Comparison of ENCODE assay signal across 24 cellular contexts in the genomic region with DNA sequence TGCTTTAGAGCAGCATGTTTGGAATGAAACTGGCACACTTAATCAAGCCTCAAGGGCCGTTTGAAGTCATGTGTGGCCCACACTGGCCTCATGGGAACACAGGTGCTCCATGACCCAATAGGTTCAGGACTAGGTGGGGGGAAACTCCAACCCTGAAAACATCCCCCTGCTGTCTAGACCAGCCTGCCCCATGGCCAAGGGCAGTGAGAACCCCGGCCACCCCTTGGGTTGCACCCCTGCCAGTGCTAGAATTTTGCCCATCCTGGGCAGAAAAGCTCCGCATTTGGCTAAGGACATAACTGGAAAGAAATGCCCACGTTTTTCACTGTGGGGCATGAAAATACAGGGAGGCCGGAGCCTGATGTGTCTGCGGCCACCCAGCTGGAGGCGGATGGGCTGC. TPM values are rescaled to one million over a fixed set of nuclear protein-coding genes. Genes with fewer than 3 reads are reported as not detected.
DNase-seq lines count a peak whose midpoint lies in the region; ATAC-seq, FAIRE-seq and TF ChIP-seq lines count a peak whose summit lies in the region.
"Had no signal": no experiment of that assay in that cellular context is flagged by ENCODE, and none has a peak within 500 bp of the region (broad histone marks: within the 10 kb centered on the region; RNA-seq: fewer than 3 reads in every experiment).

No MANE protein-coding gene starts in this region.

- 0 out of 5 replicates have a peak, but pooled peaks cover 0 to 3% of the 10 kb centered on the region in 2 experiments for H3K36me3 ChIP-seq in HepG2 (replicated peaks in 1 of 2; ENCODE audit: control insufficient read depth in 1 of 2, insufficient read depth in 2 of 2, low read length in 2 of 2)
- H3K36me3 ChIP-seq: colonic mucosa had no signal

- no peaks in the 10 kb centered on the region for H3K4me1 Mint-ChIP-seq in stimulated activated naive CD8-positive, alpha-beta T cell treated with anti-CD3 and anti-CD28 coated beads, Interleukin-15, amount 100 ng/mL, for 72 hours
- peaks cover 5% of the 10 kb centered on the region for H3K4me1 Mint-ChIP-seq in T-helper 17 cell
- H3K4me1 Mint-ChIP-seq in Calu3 (ENCODE audit: low read depth, unreplicated experiment) = no peaks in the 10 kb centered on the region

- BruUV-seq in HepG2 (replicated peaks; lab: Mats Ljungman, UMichigan) (no TSS peak), Calu3 (replicated peaks; lab: Mats Ljungman, UMichigan) (no TSS peak)

- intact Hi-C loops in HepG2 (cut with micrococcal nuclease; ENCODE audit: unreplicated experiment) (no loop called here), Calu3 (cut with micrococcal nuclease; ENCODE audit: unreplicated experiment) (loop anchor here (10.0 kb wide), 2 partner anchors 619 to 919 kb away; no protein-coding TSS in a partner anchor)

- no peak for TF ChIP-seq RAD21 in HepG2 (CRISPR knock-in tag; IDR thresholded peaks at IDR 0.05)

- no peak for FAIRE-seq in HepG2 (lab: Jason Lieb, UNC)
- FAIRE-seq: urothelium cell line had no signal

- H3K4me3 ChIP-seq in HepG2 (replicated peaks in 1 of 3; ENCODE audit: insufficient read depth in 1 of 3, low read depth in 2 of 3, low read length in 3 of 3) = no peak overlapping the region
- H3K4me3 ChIP-seq: body of pancreas, colonic mucosa, SK-N-MC had no signal

- TF ChIP-seq POLR2A in HepG2 (IDR thresholded peaks at IDR 0.05; ENCODE audit: insufficient read depth in 1 of 2, low read depth in 2 of 2, low read length in 2 of 2) = 0 out of 4 replicates have a peak, but pooled peaks of 1 of the 2 experiments have one; percentile 7

- 87% methylated on average over 5 of the region's 7 CpGs for WGBS in HepG2 (ENCODE audit: low lambda C conversion rate)

- TF ChIP-seq CTCF in HepG2 (CRISPR knock-in tag; IDR thresholded peaks at IDR 0.05) (no peak), Calu3 (IDR thresholded peaks at IDR 0.05; ENCODE audit: unreplicated experiment) (no peak)

- POLR2A ChIA-PET in HepG2 (lab: Yijun Ruan, JAX) = no interaction called here

- no peak overlapping the region for H3K4me3 Mint-ChIP-seq in stimulated activated naive CD8-positive, alpha-beta T cell treated with anti-CD3 and anti-CD28 coated beads, Interleukin-15, amount 100 ng/mL, for 72 hours
- H3K4me3 Mint-ChIP-seq in T-helper 17 cell = no peak overlapping the region
- no peak overlapping the region for H3K4me3 Mint-ChIP-seq in Calu3 (ENCODE audit: low read depth, unreplicated experiment)
- H3K4me3 Mint-ChIP-seq: activated CD8-positive, alpha-beta T cell treated with anti-CD3 and anti-CD28 coated beads, Interleukin-2, amount 10 ng/mL, durations not matched to agents 7 days and 5 days; activated naive CD8-positive, alpha-beta T cell treated with anti-CD3 and anti-CD28 coated beads, Interleukin-2, amount 50 U/mL, for 24 hours; naive thymus-derived CD4-positive, alpha-beta T cell had no signal

- peaks cover 3% of the 10 kb centered on the region for H3K36me3 Mint-ChIP-seq in T-helper 17 cell (ENCODE audit: low read depth)
- peaks cover 18% of the 10 kb centered on the region for H3K36me3 Mint-ChIP-seq in Calu3 (ENCODE audit: insufficient read depth, unreplicated experiment)

- no peaks in the 10 kb centered on the region for H3K4me1 ChIP-seq in HepG2 (ENCODE audit: insufficient read depth, low read length)
- H3K4me1 ChIP-seq: body of pancreas, colonic mucosa had no signal

- H3K9me3 Mint-ChIP-seq in stimulated activated naive CD8-positive, alpha-beta T cell treated with anti-CD3 and anti-CD28 coated beads, Interleukin-15, amount 100 ng/mL, for 72 hours = no peaks in the 10 kb centered on the region
- H3K9me3 Mint-ChIP-seq in Calu3 (ENCODE audit: low read depth, unreplicated experiment) = no peaks in the 10 kb centered on the region
- H3K9me3 Mint-ChIP-seq: activated naive CD8-positive, alpha-beta T cell treated with anti-CD3 and anti-CD28 coated beads, Interleukin-2, amount 50 U/mL, for 24 hours; naive thymus-derived CD4-positive, alpha-beta T cell had no signal

- peaks cover 18% of the 10 kb centered on the region for H3K27me3 Mint-ChIP-seq in stimulated activated naive CD8-positive, alpha-beta T cell treated with anti-CD3 and anti-CD28 coated beads, Interleukin-15, amount 100 ng/mL, for 72 hours
- H3K27me3 Mint-ChIP-seq in T-helper 17 cell (peaks cover 1% of the 10 kb centered on the region), Calu3 (ENCODE audit: unreplicated experiment) (peaks cover 20% of the 10 kb centered on the region)

- in situ Hi-C loops in HepG2 (cut with HindIII; ENCODE audit: extremely low pct_ligation_motif_present, low pct_unique_long_range_greater_than_20kb) = no loop called here

- H4K20me1 ChIP-seq in HepG2 (ENCODE audit: insufficient read depth, low read length) = no peaks in the 10 kb centered on the region

- no peak for TF ChIP-seq EP300 in HepG2 (IDR thresholded peaks at IDR 0.05; ENCODE audit: low read depth in 2 of 2, low read length in 2 of 2)
- no peak for TF ChIP-seq EP300 in HepG2 (CRISPR knock-in tag; IDR thresholded peaks at IDR 0.05; ENCODE audit: borderline replicate concordance)

- H2AFZ ChIP-seq in HepG2 (ENCODE audit: low read length) = no peak overlapping the region

- no peak for DNase-seq in stimulated activated naive CD8-positive, alpha-beta T cell treated with anti-CD3 and anti-CD28 coated beads, Interleukin-15, amount 100 ng/mL, for 72 hours
- DNase-seq in stimulated activated naive CD8-positive, alpha-beta T cell treated with anti-CD3 and anti-CD28 coated beads, Interleukin-15, Interleukin-2, amounts not matched to agents 100 U/mL and 50 U/mL, for 24 hours = no peak
- DNase-seq in T-helper 17 cell = no peak
- DNase-seq in HepG2 (ENCODE audit: low spot score) = no peak
- DNase-seq in Calu3 = no peak
- no peak for DNase-seq in NCI-H774 (lab: John Stamatoyannopoulos, UW)
- DNase-seq in AG08395 (ENCODE audit: low spot score) = no peak
- DNase-seq in NCI-H187 (lab: John Stamatoyannopoulos, UW) = no peak
- DNase-seq: activated CD4-positive, CD25-positive, alpha-beta regulatory T cell treated with anti-CD3 and anti-CD28 coated beads, Interleukin-2, amount 50 U/mL, for 72 hours; activated CD8-positive, alpha-beta T cell treated with anti-CD3 and anti-CD28 coated beads, Interleukin-2, amount 10 ng/mL, durations not matched to agents 7 days and 5 days; activated gamma-delta T cell; activated naive CD8-positive, alpha-beta T cell treated with anti-CD3 and anti-CD28 coated beads, Interleukin-2, amount 50 U/mL, for 24 hours; colonic mucosa; glutamatergic neuron; naive thymus-derived CD4-positive, alpha-beta T cell; NCI-H187 treated with DMSO at 0.1 percent for 48 hours; NCI-H226; occipital lobe had no signal

- H3K27ac Mint-ChIP-seq in stimulated activated naive CD8-positive, alpha-beta T cell treated with anti-CD3 and anti-CD28 coated beads, Interleukin-15, amount 100 ng/mL, for 72 hours = no peak overlapping the region
- H3K27ac Mint-ChIP-seq in T-helper 17 cell (no peak overlapping the region), Calu3 (ENCODE audit: unreplicated experiment) (no peak overlapping the region)
- H3K27ac Mint-ChIP-seq: activated CD8-positive, alpha-beta T cell treated with anti-CD3 and anti-CD28 coated beads, Interleukin-2, amount 10 ng/mL, durations not matched to agents 7 days and 5 days; activated naive CD8-positive, alpha-beta T cell treated with anti-CD3 and anti-CD28 coated beads, Interleukin-2, amount 50 U/mL, for 24 hours had no signal

- H3K27ac ChIP-seq in HepG2 (ENCODE audit: extremely low read length, insufficient read depth, low read length) = no peak overlapping the region
- H3K27ac ChIP-seq: body of pancreas, colonic mucosa, KMS-11, SK-N-MC had no signal

- no peaks in the 10 kb centered on the region for H3K27me3 ChIP-seq in HepG2 (ENCODE audit: control insufficient read depth in 1 of 2, insufficient read depth in 2 of 2, low read length in 2 of 2)
- H3K27me3 ChIP-seq: body of pancreas, colonic mucosa had no signal

- H3K9me3 ChIP-seq in T-helper 17 cell (ENCODE audit: control insufficient read depth, low read length, poor library complexity, severe bottlenecking) (no peaks in the 10 kb centered on the region), HepG2 (ENCODE audit: low read length) (no peaks in the 10 kb centered on the region)
- H3K9me3 ChIP-seq: body of pancreas, colonic mucosa had no signal

- H3K9ac ChIP-seq in HepG2 (ENCODE audit: insufficient read depth, low read depth, low read length) = no peak overlapping the region
- H3K9ac ChIP-seq: KMS-11 had no signal

- no peaks in the 10 kb centered on the region for H3K79me2 ChIP-seq in HepG2 (ENCODE audit: insufficient read depth, low read length)

- no peak overlapping the region for H3K4me2 ChIP-seq in HepG2 (ENCODE audit: low read depth, low read length)
- H3K4me2 ChIP-seq: KMS-11 had no signal

- peak; percentile 55 for ATAC-seq in stimulated activated naive CD8-positive, alpha-beta T cell treated with anti-CD3 and anti-CD28 coated beads, Interleukin-15, amount 100 ng/mL, for 72 hours
- no peak for ATAC-seq in stimulated activated naive CD8-positive, alpha-beta T cell treated with anti-CD3 and anti-CD28 coated beads, Interleukin-15, Interleukin-2, amounts not matched to agents 100 U/mL and 50 U/mL, for 24 hours
- ATAC-seq in T-helper 17 cell (peak; percentile 19), HepG2 (peak; percentile 44)
- ATAC-seq: activated CD8-positive, alpha-beta T cell treated with anti-CD3 and anti-CD28 coated beads, Interleukin-2, amount 10 ng/mL, durations not matched to agents 7 days and 5 days; activated naive CD8-positive, alpha-beta T cell treated with anti-CD3 and anti-CD28 coated beads, Interleukin-2, amount 50 U/mL, for 24 hours had no signal

- CTCF ChIA-PET in HepG2 (lab: Yijun Ruan, JAX; ENCODE audit: low intra/inter-chr PET ratio, low total read pairs) = no interaction called here
- CTCF ChIA-PET in Calu3 (lab: Charles Lee) = no interaction called here

RNA-seq across cellular contexts. Expression of gene PTGER3, which starts 6.1 kb away (rescaled TPM):
- total RNA-seq in T-helper 17 cell = under 1 TPM; 0.10 to 0.86 TPM
- total RNA-seq in HepG2 (2016; rRNA removed; fragmentation: Illumina TruSeq; extraction: Trizol) = not detected in 2 replicates
- not detected in 2 replicates for total RNA-seq in HepG2 (2016; cell fraction: cytosol; rRNA removed; fragmentation: Illumina TruSeq; extraction: Trizol; ENCODE audit: low read depth)
- 0.04 TPM in 1 of 2 replicates, not detected in the other for total RNA-seq in HepG2 (2016; cell fraction: insoluble cytoplasmic fraction; rRNA removed; fragmentation: Illumina TruSeq; extraction: Trizol)
- total RNA-seq in HepG2 (2016; cell fraction: membrane; rRNA removed; fragmentation: Illumina TruSeq; extraction: Trizol) = not detected in 2 replicates
- not detected in 2 replicates for total RNA-seq in HepG2 (2016; cell fraction: nucleus; rRNA removed; fragmentation: Illumina TruSeq; extraction: Trizol)
- polyA plus RNA-seq in HepG2 (2011; rRNA removed) = 0.01 TPM in 1 of 2 replicates, not detected in the other
- not detected in 2 replicates for polyA plus RNA-seq in HepG2 (2011; cell fraction: cytosol; rRNA removed)
- polyA plus RNA-seq in HepG2 (2011; cell fraction: nucleus; rRNA removed) = not detected in 2 replicates
- polyA plus RNA-seq in HepG2 (2012) = not detected in 2 replicates
- not detected in 2 replicates for polyA plus RNA-seq in HepG2 (2016; cell fraction: cytosol; fragmentation: Illumina TruSeq; extraction: Trizol; ENCODE audit: low read depth)
- not detected in 2 replicates for polyA plus RNA-seq in HepG2 (2016; cell fraction: insoluble cytoplasmic fraction; fragmentation: Illumina TruSeq; extraction: Trizol; ENCODE audit: low read depth)
- polyA plus RNA-seq in HepG2 (2016; cell fraction: membrane; fragmentation: Illumina TruSeq; extraction: Trizol; ENCODE audit: low read depth) = not detected in 2 replicates
- polyA plus RNA-seq in HepG2 (2016; cell fraction: nucleus; fragmentation: Illumina TruSeq; extraction: Trizol; ENCODE audit: insufficient read depth, low read depth) = not detected in 2 replicates
- polyA minus RNA-seq in HepG2 (2011; rRNA and poly(A)+ RNA removed; ENCODE audit: low replicate concordance) = not detected in 2 replicates
- not detected in 2 replicates for polyA minus RNA-seq in HepG2 (2011; cell fraction: cytosol; rRNA and poly(A)+ RNA removed)
- 0.26 TPM in 1 of 2 replicates, not detected in the other for polyA minus RNA-seq in HepG2 (2011; cell fraction: nucleus; rRNA and poly(A)+ RNA removed)
- 0.09 and 0.10 TPM in 2 replicates for total RNA-seq in Calu3 (2022)
- total RNA-seq: HT1080 had no signal
- polyA plus RNA-seq: AG04450 had no signal

RNA-seq across cellular contexts. Expression of gene ZRANB2, which starts 27.1 kb away (rescaled TPM):
- total RNA-seq in T-helper 17 cell (10 to 100 TPM; 88.5 to 95.2 TPM), HepG2 (2016; rRNA removed; fragmentation: Illumina TruSeq; extraction: Trizol) (42.8 and 43.0 TPM in 2 replicates), Calu3 (2022) (78.4 and 78.7 TPM in 2 replicates)
- 3.3 and 4.7 TPM in 2 replicates for total RNA-seq in HepG2 (2016; cell fraction: cytosol; rRNA removed; fragmentation: Illumina TruSeq; extraction: Trizol; ENCODE audit: low read depth)
- total RNA-seq in HepG2 (2016; cell fraction: insoluble cytoplasmic fraction; rRNA removed; fragmentation: Illumina TruSeq; extraction: Trizol) = 40.1 and 44.2 TPM in 2 replicates
- total RNA-seq in HepG2 (2016; cell fraction: membrane; rRNA removed; fragmentation: Illumina TruSeq; extraction: Trizol) = 7.4 and 9.4 TPM in 2 replicates
- 99.8 and 126 TPM in 2 replicates for total RNA-seq in HepG2 (2016; cell fraction: nucleus; rRNA removed; fragmentation: Illumina TruSeq; extraction: Trizol)
- polyA plus RNA-seq in HepG2 (2011; rRNA removed) = 41.0 and 45.4 TPM in 2 replicates
- 7.0 and 10.1 TPM in 2 replicates for polyA plus RNA-seq in HepG2 (2011; cell fraction: cytosol; rRNA removed)
- polyA plus RNA-seq in HepG2 (2011; cell fraction: nucleus; rRNA removed) = 84.0 and 107 TPM in 2 replicates
- polyA plus RNA-seq in HepG2 (2012) = 42.2 and 49.3 TPM in 2 replicates
- polyA plus RNA-seq in HepG2 (2016; cell fraction: cytosol; fragmentation: Illumina TruSeq; extraction: Trizol; ENCODE audit: low read depth) = 2.9 and 3.2 TPM in 2 replicates
- 60.2 and 66.7 TPM in 2 replicates for polyA plus RNA-seq in HepG2 (2016; cell fraction: insoluble cytoplasmic fraction; fragmentation: Illumina TruSeq; extraction: Trizol; ENCODE audit: low read depth)
- polyA plus RNA-seq in HepG2 (2016; cell fraction: membrane; fragmentation: Illumina TruSeq; extraction: Trizol; ENCODE audit: low read depth) = 5.2 and 5.3 TPM in 2 replicates
- polyA plus RNA-seq in HepG2 (2016; cell fraction: nucleus; fragmentation: Illumina TruSeq; extraction: Trizol; ENCODE audit: insufficient read depth, low read depth) = 194 and 204 TPM in 2 replicates
- 7.3 and 26.9 TPM in 2 replicates for polyA minus RNA-seq in HepG2 (2011; rRNA and poly(A)+ RNA removed; ENCODE audit: low replicate concordance)
- 6.8 and 11.9 TPM in 2 replicates for polyA minus RNA-seq in HepG2 (2011; cell fraction: cytosol; rRNA and poly(A)+ RNA removed)
- 134 and 164 TPM in 2 replicates for polyA minus RNA-seq in HepG2 (2011; cell fraction: nucleus; rRNA and poly(A)+ RNA removed)
